26 cellular contexts compared by ENCODE assay signal in the genomic region with DNA sequence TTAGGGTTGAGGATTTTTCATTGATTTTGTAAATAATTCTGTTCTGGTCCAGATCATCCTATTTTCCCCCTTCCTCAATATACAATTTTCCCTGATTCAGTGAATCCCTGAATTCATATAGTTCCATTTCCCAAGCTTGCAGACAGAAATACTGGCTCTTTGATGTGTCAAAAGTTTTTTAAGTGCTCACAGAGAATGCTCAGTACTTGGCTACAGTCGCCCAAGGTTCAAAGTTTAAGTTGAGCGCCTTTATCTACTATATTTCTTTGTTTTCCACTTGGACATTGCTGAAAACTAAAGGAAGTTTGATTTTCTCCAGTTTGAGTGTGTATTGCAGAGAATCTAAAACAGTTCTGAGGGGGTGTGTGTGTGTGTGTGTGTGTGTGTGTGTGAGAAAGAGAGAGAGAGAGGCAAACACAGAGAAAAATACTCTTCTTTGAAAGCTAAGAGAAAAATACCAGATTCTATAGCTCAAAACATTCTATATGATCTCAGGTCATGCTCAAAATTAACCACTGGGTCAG.
"Had no signal": no experiment of that assay in that cellular context is flagged by ENCODE, and none has a peak within 500 bp of the region (broad histone marks: within the 10 kb centered on the region; RNA-seq: fewer than 3 reads in every experiment).

No MANE protein-coding gene starts in this region.

- H3K9me3 Mint-ChIP-seq: dendritic cell treated with granulocyte-macrophage colony-stimulating factor and Interleukin-4, amounts not matched to agents 40 ng/mL and 50 ng/mL, for 4 days; effector memory CD8-positive, alpha-beta T cell had no signal

- H3K27me3 Mint-ChIP-seq: dendritic cell treated with granulocyte-macrophage colony-stimulating factor and Interleukin-4, amounts not matched to agents 40 ng/mL and 50 ng/mL, for 4 days had no signal

- H3K4me3 ChIP-seq: colonic mucosa, esophagus squamous epithelium, gastrocnemius medialis, heart right ventricle, left lung, lower lobe of right lung had no signal

- H3K36me3 ChIP-seq: colonic mucosa, esophagus squamous epithelium, gastrocnemius medialis, heart right ventricle, left lung, lower lobe of right lung had no signal

- H3K4me1 ChIP-seq: colonic mucosa, esophagus squamous epithelium, gastrocnemius medialis, heart right ventricle, left lung, lower lobe of right lung had no signal

- H3K9me3 ChIP-seq: colonic mucosa, esophagus squamous epithelium, gastrocnemius medialis, heart right ventricle, left lung, lower lobe of right lung had no signal

- DNase-seq: colonic mucosa; cortex of kidney; effector CD8-positive, alpha-beta T cell; effector memory CD8-positive, alpha-beta T cell; endodermal cell; erythroblast; esophagus squamous epithelium; foreskin fibroblast; foreskin melanocyte; gastrocnemius medialis; glutamatergic neuron; head of caudate nucleus; heart right ventricle; hippocampal formation; left cardiac atrium; left lung; left ventricle myocardium superior; lower lobe of right lung; mesenchymal stem cell; midbrain had no signal

- H3K27me3 ChIP-seq: colonic mucosa, esophagus squamous epithelium, gastrocnemius medialis, heart right ventricle, left lung had no signal

- H3K4me3 Mint-ChIP-seq: dendritic cell treated with granulocyte-macrophage colony-stimulating factor and Interleukin-4, amounts not matched to agents 40 ng/mL and 50 ng/mL, for 4 days; effector memory CD8-positive, alpha-beta T cell; endodermal cell had no signal

- FAIRE-seq: endometrium, islet of Langerhans, keratinocyte had no signal

- H3K4me1 Mint-ChIP-seq: endodermal cell had no signal

- H3K27ac Mint-ChIP-seq: dendritic cell treated with granulocyte-macrophage colony-stimulating factor and Interleukin-4, amounts not matched to agents 40 ng/mL and 50 ng/mL, for 4 days; effector memory CD8-positive, alpha-beta T cell; endodermal cell had no signal

- ATAC-seq: effector memory CD8-positive, alpha-beta T cell; esophagus mucosa; gastrocnemius medialis; heart right ventricle; left cardiac atrium; left lung; left ventricle myocardium superior; lower lobe of right lung had no signal

- H3K27ac ChIP-seq: colonic mucosa, epithelial cell of prostate, esophagus squamous epithelium, gastrocnemius medialis, heart right ventricle, left lung, lower lobe of right lung had no signal
